ENCODE assay signal across 18 cellular contexts in the genomic region with DNA sequence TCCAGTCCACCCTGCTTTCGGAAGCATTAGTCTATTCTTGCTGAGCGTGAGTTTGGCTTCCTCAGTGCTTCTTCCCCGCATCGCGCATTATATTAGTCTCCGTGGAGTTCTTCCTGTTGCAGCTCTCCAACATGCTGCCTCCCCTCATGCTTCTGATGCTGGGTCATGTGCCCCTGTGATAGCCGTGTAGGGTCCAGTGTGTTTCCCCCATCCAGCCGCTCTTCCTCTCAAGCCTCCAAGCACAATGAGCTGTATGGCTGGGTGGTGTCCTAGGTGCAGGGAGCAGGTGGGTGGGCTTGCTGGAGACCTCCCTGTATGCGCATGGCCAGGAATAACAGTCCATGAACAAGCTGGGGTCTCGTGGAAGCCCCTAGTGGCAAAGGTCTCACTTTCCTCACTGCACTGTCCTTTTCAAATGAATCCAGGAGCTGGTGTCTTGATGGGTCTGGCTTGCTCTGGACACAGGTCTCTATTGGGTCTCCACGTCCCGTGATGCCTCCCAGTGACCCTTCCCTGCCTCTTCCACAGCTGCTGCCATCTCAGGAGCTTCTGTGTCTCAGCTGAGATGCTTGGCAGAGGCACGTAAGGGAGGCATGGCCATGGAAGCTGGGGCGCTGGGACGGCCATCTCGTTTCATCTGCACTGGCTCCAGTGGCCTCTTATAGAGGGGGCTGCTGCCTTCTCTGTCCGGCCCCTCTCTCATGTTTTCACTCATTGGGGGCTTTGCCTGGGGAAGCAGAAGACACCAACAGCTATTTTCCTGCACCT.
"Had no signal": no experiment of that assay in that cellular context is flagged by ENCODE, and none has a peak within 500 bp of the region (broad histone marks: within the 10 kb centered on the region; RNA-seq: fewer than 3 reads in every experiment).

No MANE protein-coding gene starts in this region.

- H3K27me3 ChIP-seq: left lung had no signal

- H3K27ac Mint-ChIP-seq: activated naive CD8-positive, alpha-beta T cell treated with anti-CD3 and anti-CD28 coated beads for 36 hours; activated T-helper 17 cell treated with anti-CD3 and anti-CD28 coated beads, Interleukin-2, amount 50 U/mL, for 72 hours; nephron; T-helper 1 cell treated with Interleukin-12 subunit alpha and Interleukin-12 subunit beta and Interleukin-4 antibody, amounts not matched to agents 30 μg/mL and 1 μg/mL, for 36 hours; type B pancreatic cell; WTC11 had no signal

- H3K4me3 ChIP-seq: heart right ventricle, left lung, thoracic aorta had no signal

- H3K4me1 ChIP-seq: heart right ventricle, left lung had no signal

- H3K4me3 Mint-ChIP-seq: activated naive CD8-positive, alpha-beta T cell treated with anti-CD3 and anti-CD28 coated beads for 36 hours; activated T-helper 17 cell treated with anti-CD3 and anti-CD28 coated beads, Interleukin-2, amount 50 U/mL, for 72 hours; central memory CD8-positive, alpha-beta T cell; nephron; T-helper 1 cell treated with Interleukin-12 subunit alpha and Interleukin-12 subunit beta and Interleukin-4 antibody, amounts not matched to agents 30 μg/mL and 1 μg/mL, for 36 hours; type B pancreatic cell; WTC11 had no signal

- H3K4me1 Mint-ChIP-seq: activated T-helper 17 cell treated with anti-CD3 and anti-CD28 coated beads, Interleukin-2, amount 50 U/mL, for 72 hours; central memory CD8-positive, alpha-beta T cell; WTC11 had no signal

- DNase-seq: activated naive CD4-positive, alpha-beta T cell treated with Interleukin-2 at 50 U/mL for 16 hours; activated naive CD8-positive, alpha-beta T cell treated with anti-CD3 and anti-CD28 coated beads for 36 hours; heart right ventricle; kidney; left lung; mammary epithelial cell; nucleus accumbens; stimulated activated CD4-positive, alpha-beta T cell treated with anti-CD3 and anti-CD28 coated beads, Interleukin-4, amount 100 ng/mL, for 1 hour; stimulated activated naive CD4-positive, alpha-beta T cell treated with Interleukin-2 at 50 U/mL for 16 hours; T1000 had no signal

- H3K27ac ChIP-seq: epithelial cell of prostate, heart right ventricle, left lung, thoracic aorta had no signal

- H3K36me3 Mint-ChIP-seq: type B pancreatic cell had no signal

- H3K36me3 ChIP-seq: heart right ventricle, left lung, thoracic aorta had no signal

- H3K9me3 Mint-ChIP-seq: activated T-helper 17 cell treated with anti-CD3 and anti-CD28 coated beads, Interleukin-2, amount 50 U/mL, for 72 hours had no signal
